In genomic region chr20:46690219-46691111, GRCh38 we compare ENCODE assay signal across 8 cellular contexts. TPM values are rescaled to one million over a fixed set of nuclear protein-coding genes. Genes with fewer than 3 reads are reported as not detected.
DNase-seq lines count a peak whose midpoint lies in the region; ATAC-seq, FAIRE-seq and TF ChIP-seq lines count a peak whose summit lies in the region.

No MANE protein-coding gene starts in this region.

- TF ChIP-seq EP300 in HepG2 (IDR thresholded peaks at IDR 0.05; ENCODE audit: low read depth in 2 of 2, low read length in 2 of 2) (no peak), HepG2 (CRISPR knock-in tag; IDR thresholded peaks at IDR 0.05; ENCODE audit: borderline replicate concordance) (no peak), tibial nerve (IDR thresholded peaks at IDR 0.05) (no peak)

- H3K27ac ChIP-seq in HepG2 (ENCODE audit: extremely low read length, insufficient read depth, low read length), result no peak overlapping the region
- peak overlapping the region; percentile 70 to 95 (median 84) for H3K27ac ChIP-seq in tibial nerve

- H3K4me1 ChIP-seq in HepG2 (ENCODE audit: insufficient read depth, low read length) (peaks cover 68% of the 10 kb centered on the region), tibial nerve (peaks cover 0 to 33% (median 18%) of the 10 kb centered on the region in 4 donors)

- peak overlapping the region; percentile 84 to 91 for H3K4me3 Mint-ChIP-seq in activated T-cell treated with anti-CD3 and anti-CD28 coated beads, Interleukin-2, amount 50 U/mL, for 72 hours

- H3K36me3 Mint-ChIP-seq in activated T-cell treated with anti-CD3 and anti-CD28 coated beads, Interleukin-2, amount 50 U/mL, for 72 hours (ENCODE audit: insufficient read depth in 2 of 2), result peaks cover 7 to 10% of the 10 kb centered on the region in 2 donors

- TF ChIP-seq CTCF in HepG2 (CRISPR knock-in tag; IDR thresholded peaks at IDR 0.05) (no peak), tibial nerve (IDR thresholded peaks at IDR 0.05) (no peak)

- TF ChIP-seq POLR2A in HepG2 (IDR thresholded peaks at IDR 0.05; ENCODE audit: insufficient read depth in 1 of 2, low read depth in 2 of 2, low read length in 2 of 2) (no peak), tibial nerve (IDR thresholded peaks at IDR 0.05) (no peak)

- POLR2A ChIA-PET in HepG2 (lab: Yijun Ruan, JAX), result interaction anchor here (0.6 to 2.2 kb wide), 11 partner anchors 16 to 167 kb away, joined by 3 to 10 read pairs (median 5); no protein-coding TSS in a partner anchor

- H3K27me3 Mint-ChIP-seq in activated T-cell treated with anti-CD3 and anti-CD28 coated beads, Interleukin-2, amount 50 U/mL, for 72 hours (ENCODE audit: low read depth), result no peaks in the 10 kb centered on the region

- H3K36me3 ChIP-seq in HepG2 (replicated peaks in 1 of 2; ENCODE audit: control insufficient read depth in 1 of 2, insufficient read depth in 2 of 2, low read length in 2 of 2) (peaks cover 3 to 10% of the 10 kb centered on the region in 2 experiments; a peak in 3 of 5 replicates), tibial nerve (peaks cover 0 to 14% (median 0%) of the 10 kb centered on the region in 3 donors)

- peak overlapping the region; percentile 69 to 90 (median 87); a peak in 5 of 6 replicates for H3K4me3 ChIP-seq in HepG2 (replicated peaks in 1 of 3; ENCODE audit: insufficient read depth in 1 of 3, low read depth in 2 of 3, low read length in 3 of 3)
- H3K4me3 ChIP-seq in tibial nerve, result peak overlapping the region in 3 of 4 donors; percentile 78 to 89 (median 87)

- peaks cover 33% of the 10 kb centered on the region for H3K79me2 ChIP-seq in HepG2 (ENCODE audit: insufficient read depth, low read length)

- peak overlapping the region; percentile 70 for H3K27ac Mint-ChIP-seq in activated T-cell treated with anti-CD3 and anti-CD28 coated beads, Interleukin-2, amount 50 U/mL, for 72 hours

- H3K9ac ChIP-seq in HepG2 (ENCODE audit: insufficient read depth, low read depth, low read length), result no peak overlapping the region

- no peaks in the 10 kb centered on the region for H4K20me1 ChIP-seq in HepG2 (ENCODE audit: insufficient read depth, low read length)

- H3K9me3 Mint-ChIP-seq in activated T-cell treated with anti-CD3 and anti-CD28 coated beads, Interleukin-2, amount 50 U/mL, for 72 hours, result no peaks in the 10 kb centered on the region

- H2AFZ ChIP-seq in HepG2 (ENCODE audit: low read length), result peak overlapping the region; percentile 30

- no peak for FAIRE-seq in HepG2 (lab: Jason Lieb, UNC)

- peaks cover 0 to 5% of the 10 kb centered on the region in 2 experiments; a peak in 1 of 5 replicates for H3K27me3 ChIP-seq in HepG2 (ENCODE audit: control insufficient read depth in 1 of 2, insufficient read depth in 2 of 2, low read length in 2 of 2)
- no peaks in the 10 kb centered on the region for H3K27me3 ChIP-seq in tibial nerve

- 50% methylated on average over 13 of the region's 13 CpGs for WGBS in HepG2 (ENCODE audit: low lambda C conversion rate)
- WGBS in tibial nerve, 2 donors, result 54 to 57% methylated on average over 13 of the region's 13 CpGs

- peaks cover 50% of the 10 kb centered on the region for H3K4me1 Mint-ChIP-seq in activated T-cell treated with anti-CD3 and anti-CD28 coated beads, Interleukin-2, amount 50 U/mL, for 72 hours (ENCODE audit: low read depth)

- ATAC-seq in activated T-cell treated with anti-CD3 and anti-CD28 coated beads, Interleukin-2, amount 50 U/mL, for 72 hours (replicated peaks in 1 of 2), result no peak
- no peak for ATAC-seq in HepG2

- no peaks in the 10 kb centered on the region for H3K9me3 ChIP-seq in HepG2 (ENCODE audit: low read length)
- no peaks in the 10 kb centered on the region for H3K9me3 ChIP-seq in tibial nerve

- in situ Hi-C loops in HepG2 (cut with HindIII; ENCODE audit: extremely low pct_ligation_motif_present, low pct_unique_long_range_greater_than_20kb), result no loop called here

- H3K4me2 ChIP-seq in HepG2 (ENCODE audit: low read depth, low read length), result peak overlapping the region; percentile 89

- BruUV-seq in HepG2 (replicated peaks; lab: Mats Ljungman, UMichigan), result TSS peak; percentile 69

- no peak for TF ChIP-seq RAD21 in HepG2 (CRISPR knock-in tag; IDR thresholded peaks at IDR 0.05)

- intact Hi-C loops in HepG2 (cut with micrococcal nuclease; ENCODE audit: unreplicated experiment), result no loop called here

- DNase-seq in activated T-cell treated with anti-CD3 and anti-CD28 coated beads, Interleukin-2, amount 50 U/mL, for 72 hours, result no peak
- DNase-seq in activated T-cell treated with anti-CD3 and anti-CD28 coated beads, Interleukin-2, amount 50 U/mL, for 1 hour, result no peak
- DNase-seq in amniotic epithelial cell (ENCODE audit: low read depth) (peak; percentile 38), HepG2 (ENCODE audit: low spot score) (no peak), tibial nerve (ENCODE audit: low spot score in 2 of 2) (no peak), NCI-H524 (lab: John Stamatoyannopoulos, UW) (no peak), NCI-H2029 (lab: John Stamatoyannopoulos, UW) (no peak)
- no peak for DNase-seq in activated naive CD4-positive, alpha-beta T cell (lab: John Stamatoyannopoulos, UW)

- CTCF ChIA-PET in HepG2 (lab: Yijun Ruan, JAX; ENCODE audit: low intra/inter-chr PET ratio, low total read pairs), result no interaction called here

RNA-seq across cellular contexts. Expression of gene TP53RK, which starts 1.2 kb away (rescaled TPM):
- 10 to 100 TPM; 15.6 to 16.7 TPM for total RNA-seq in activated T-cell treated with anti-CD3 and anti-CD28 coated beads, Interleukin-2, amount 50 U/mL, for 72 hours
- total RNA-seq in HepG2 (2016; rRNA removed; fragmentation: Illumina TruSeq; extraction: Trizol) (25.5 and 31.0 TPM in 2 replicates), tibial nerve (10 to 100 TPM; 16.8 to 24.5 (median 21.9) TPM)
- total RNA-seq in HepG2 (2016; cell fraction: cytosol; rRNA removed; fragmentation: Illumina TruSeq; extraction: Trizol; ENCODE audit: low read depth), result 5.6 and 7.0 TPM in 2 replicates
- 26.0 and 33.1 TPM in 2 replicates for total RNA-seq in HepG2 (2016; cell fraction: insoluble cytoplasmic fraction; rRNA removed; fragmentation: Illumina TruSeq; extraction: Trizol)
- total RNA-seq in HepG2 (2016; cell fraction: membrane; rRNA removed; fragmentation: Illumina TruSeq; extraction: Trizol), result 12.6 and 14.4 TPM in 2 replicates
- 15.4 and 17.9 TPM in 2 replicates for total RNA-seq in HepG2 (2016; cell fraction: nucleus; rRNA removed; fragmentation: Illumina TruSeq; extraction: Trizol)
- polyA plus RNA-seq in HepG2 (2011; rRNA removed), result 11.3 and 12.9 TPM in 2 replicates
- 9.0 and 10.2 TPM in 2 replicates for polyA plus RNA-seq in HepG2 (2011; cell fraction: cytosol; rRNA removed)
- polyA plus RNA-seq in HepG2 (2011; cell fraction: nucleus; rRNA removed), result 4.4 and 5.3 TPM in 2 replicates
- 10.7 and 12.3 TPM in 2 replicates for polyA plus RNA-seq in HepG2 (2012)
- polyA plus RNA-seq in HepG2 (2016; cell fraction: cytosol; fragmentation: Illumina TruSeq; extraction: Trizol; ENCODE audit: low read depth), result 3.9 and 4.7 TPM in 2 replicates
- 28.1 and 30.7 TPM in 2 replicates for polyA plus RNA-seq in HepG2 (2016; cell fraction: insoluble cytoplasmic fraction; fragmentation: Illumina TruSeq; extraction: Trizol; ENCODE audit: low read depth)
- polyA plus RNA-seq in HepG2 (2016; cell fraction: membrane; fragmentation: Illumina TruSeq; extraction: Trizol; ENCODE audit: low read depth), result 7.3 and 9.0 TPM in 2 replicates
- polyA plus RNA-seq in HepG2 (2016; cell fraction: nucleus; fragmentation: Illumina TruSeq; extraction: Trizol; ENCODE audit: insufficient read depth, low read depth), result 18.2 and 18.6 TPM in 2 replicates
- 9.2 and 11.2 TPM in 2 replicates for polyA minus RNA-seq in HepG2 (2011; rRNA and poly(A)+ RNA removed; ENCODE audit: low replicate concordance)
- 10.6 and 11.6 TPM in 2 replicates for polyA minus RNA-seq in HepG2 (2011; cell fraction: cytosol; rRNA and poly(A)+ RNA removed)
- 12.6 and 13.1 TPM in 2 replicates for polyA minus RNA-seq in HepG2 (2011; cell fraction: nucleus; rRNA and poly(A)+ RNA removed)

RNA-seq across cellular contexts. Expression of gene SLC2A10, which starts 19.0 kb away (rescaled TPM):
- under 1 TPM in 1 of 2 donors, not detected in 1; 0.07 TPM for total RNA-seq in activated T-cell treated with anti-CD3 and anti-CD28 coated beads, Interleukin-2, amount 50 U/mL, for 72 hours
- total RNA-seq in HepG2 (2016; rRNA removed; fragmentation: Illumina TruSeq; extraction: Trizol), result 9.6 and 16.0 TPM in 2 replicates
- 12.4 and 15.5 TPM in 2 replicates for total RNA-seq in HepG2 (2016; cell fraction: cytosol; rRNA removed; fragmentation: Illumina TruSeq; extraction: Trizol; ENCODE audit: low read depth)
- total RNA-seq in HepG2 (2016; cell fraction: insoluble cytoplasmic fraction; rRNA removed; fragmentation: Illumina TruSeq; extraction: Trizol), result 7.8 and 15.9 TPM in 2 replicates
- total RNA-seq in HepG2 (2016; cell fraction: membrane; rRNA removed; fragmentation: Illumina TruSeq; extraction: Trizol), result 13.5 and 14.9 TPM in 2 replicates
- total RNA-seq in HepG2 (2016; cell fraction: nucleus; rRNA removed; fragmentation: Illumina TruSeq; extraction: Trizol), result 16.7 and 19.1 TPM in 2 replicates
- 16.7 and 18.4 TPM in 2 replicates for polyA plus RNA-seq in HepG2 (2011; rRNA removed)
- 13.3 and 15.0 TPM in 2 replicates for polyA plus RNA-seq in HepG2 (2011; cell fraction: cytosol; rRNA removed)
- 17.7 and 19.3 TPM in 2 replicates for polyA plus RNA-seq in HepG2 (2011; cell fraction: nucleus; rRNA removed)
- polyA plus RNA-seq in HepG2 (2012), result 9.6 and 17.7 TPM in 2 replicates
- polyA plus RNA-seq in HepG2 (2016; cell fraction: cytosol; fragmentation: Illumina TruSeq; extraction: Trizol; ENCODE audit: low read depth), result 13.4 and 16.9 TPM in 2 replicates
- 8.0 and 9.1 TPM in 2 replicates for polyA plus RNA-seq in HepG2 (2016; cell fraction: insoluble cytoplasmic fraction; fragmentation: Illumina TruSeq; extraction: Trizol; ENCODE audit: low read depth)
- polyA plus RNA-seq in HepG2 (2016; cell fraction: membrane; fragmentation: Illumina TruSeq; extraction: Trizol; ENCODE audit: low read depth), result 10.5 and 11.4 TPM in 2 replicates
- 19.6 and 21.1 TPM in 2 replicates for polyA plus RNA-seq in HepG2 (2016; cell fraction: nucleus; fragmentation: Illumina TruSeq; extraction: Trizol; ENCODE audit: insufficient read depth, low read depth)
- 56.1 TPM in 1 of 2 replicates, not detected in the other for polyA minus RNA-seq in HepG2 (2011; rRNA and poly(A)+ RNA removed; ENCODE audit: low replicate concordance)
- 17.8 and 20.0 TPM in 2 replicates for polyA minus RNA-seq in HepG2 (2011; cell fraction: cytosol; rRNA and poly(A)+ RNA removed)
- polyA minus RNA-seq in HepG2 (2011; cell fraction: nucleus; rRNA and poly(A)+ RNA removed), result 22.7 and 27.8 TPM in 2 replicates
- 10 to 100 TPM; 20.8 to 31.5 (median 27.3) TPM for total RNA-seq in tibial nerve

RNA-seq across cellular contexts. Expression of gene SLC13A3, which starts 39.2 kb away (rescaled TPM):
- total RNA-seq in activated T-cell treated with anti-CD3 and anti-CD28 coated beads, Interleukin-2, amount 50 U/mL, for 72 hours, result under 1 TPM in 1 of 2 donors, not detected in 1; 0.21 TPM
- 27.9 and 66.5 TPM in 2 replicates for total RNA-seq in HepG2 (2016; rRNA removed; fragmentation: Illumina TruSeq; extraction: Trizol)
- 23.8 and 30.4 TPM in 2 replicates for total RNA-seq in HepG2 (2016; cell fraction: cytosol; rRNA removed; fragmentation: Illumina TruSeq; extraction: Trizol; ENCODE audit: low read depth)
- total RNA-seq in HepG2 (2016; cell fraction: insoluble cytoplasmic fraction; rRNA removed; fragmentation: Illumina TruSeq; extraction: Trizol), result 29.2 and 65.4 TPM in 2 replicates
- 25.6 and 35.7 TPM in 2 replicates for total RNA-seq in HepG2 (2016; cell fraction: membrane; rRNA removed; fragmentation: Illumina TruSeq; extraction: Trizol)
- 59.9 and 65.1 TPM in 2 replicates for total RNA-seq in HepG2 (2016; cell fraction: nucleus; rRNA removed; fragmentation: Illumina TruSeq; extraction: Trizol)
- polyA plus RNA-seq in HepG2 (2011; rRNA removed), result 63.3 and 76.0 TPM in 2 replicates
- 40.8 and 74.9 TPM in 2 replicates for polyA plus RNA-seq in HepG2 (2011; cell fraction: cytosol; rRNA removed)
- 88.1 and 138 TPM in 2 replicates for polyA plus RNA-seq in HepG2 (2011; cell fraction: nucleus; rRNA removed)
- 42.2 and 59.1 TPM in 2 replicates for polyA plus RNA-seq in HepG2 (2012)
- 25.1 and 35.1 TPM in 2 replicates for polyA plus RNA-seq in HepG2 (2016; cell fraction: cytosol; fragmentation: Illumina TruSeq; extraction: Trizol; ENCODE audit: low read depth)
- polyA plus RNA-seq in HepG2 (2016; cell fraction: insoluble cytoplasmic fraction; fragmentation: Illumina TruSeq; extraction: Trizol; ENCODE audit: low read depth), result 30.5 and 31.8 TPM in 2 replicates
- 24.6 and 30.2 TPM in 2 replicates for polyA plus RNA-seq in HepG2 (2016; cell fraction: membrane; fragmentation: Illumina TruSeq; extraction: Trizol; ENCODE audit: low read depth)
- 99.0 and 99.2 TPM in 2 replicates for polyA plus RNA-seq in HepG2 (2016; cell fraction: nucleus; fragmentation: Illumina TruSeq; extraction: Trizol; ENCODE audit: insufficient read depth, low read depth)
- 0.42 and 193 TPM in 2 replicates for polyA minus RNA-seq in HepG2 (2011; rRNA and poly(A)+ RNA removed; ENCODE audit: low replicate concordance)
- polyA minus RNA-seq in HepG2 (2011; cell fraction: cytosol; rRNA and poly(A)+ RNA removed), result 32.3 and 43.5 TPM in 2 replicates
- 50.4 and 63.9 TPM in 2 replicates for polyA minus RNA-seq in HepG2 (2011; cell fraction: nucleus; rRNA and poly(A)+ RNA removed)
- 10 to 100 TPM in 2 of 4 donors, 1 to 10 TPM in 2; 5.7 to 11.6 (median 9.3) TPM for total RNA-seq in tibial nerve

Comparison
In these comparisons a context has a peak if more than half of its experiments do, and no peak if none do; other contexts are left out.
1. RNA of gene SLC2A10, which starts 19.0 kb away (total RNA-seq): 20.8 to 31.5 TPM in tibial nerve and 7.8 to 19.1 TPM in HepG2; 0.07 TPM in activated T-cell treated with anti-CD3 and anti-CD28 coated beads, Interleukin-2, amount 50 U/mL, for 72 hours; every median in the first group is over 4 times any median in the second.
2. RNA of gene SLC13A3, which starts 39.2 kb away (total RNA-seq): 23.8 to 66.5 TPM in HepG2 and 5.7 to 11.6 TPM in tibial nerve; 0.21 TPM in activated T-cell treated with anti-CD3 and anti-CD28 coated beads, Interleukin-2, amount 50 U/mL, for 72 hours; every median in the first group is over 4 times any median in the second.